ENCODE assay signal across 20 cellular contexts in genomic region chr6:33726696-33727095, GRCh38. TPM values are rescaled to one million over a fixed set of nuclear protein-coding genes. Genes with fewer than 3 reads are reported as not detected.
"Had no signal": no experiment of that assay in that cellular context is flagged by ENCODE, and none has a peak within 500 bp of the region (broad histone marks: within the 10 kb centered on the region; RNA-seq: fewer than 3 reads in every experiment).

No MANE protein-coding gene starts in this region.

- H3K4me1 Mint-ChIP-seq: immature natural killer cell had no signal

- ATAC-seq: left colon; natural killer cell treated with Interleukin-12 subunit alpha and Interleukin-12 subunit beta and Interleukin-15 and Interleukin-18, amount 100 ng/mL, for 72 hours; right cardiac atrium; stimulated activated memory B cell treated with anti-CD40 and anti-IgM and Interleukin-4, amounts not matched to agents 10 μg/mL and 1 μg/mL and 100 μg/mL, for 72 hours; stimulated activated naive CD8-positive, alpha-beta T cell treated with anti-CD3 and anti-CD28 coated beads, Interleukin-15, amount 100 ng/mL, for 72 hours; upper lobe of right lung had no signal

- H3K36me3 ChIP-seq: neutrophil, tibial nerve, upper lobe of right lung, vagina had no signal

- H3K9me3 ChIP-seq: neutrophil, testis, tibial nerve, upper lobe of right lung, vagina had no signal

- H3K27ac Mint-ChIP-seq: natural killer cell treated with Interleukin-12 subunit alpha and Interleukin-12 subunit beta and Interleukin-15 and Interleukin-18, amount 100 ng/mL, for 72 hours; stimulated activated memory B cell treated with anti-CD40 and anti-IgM and Interleukin-4, amounts not matched to agents 10 μg/mL and 1 μg/mL and 100 μg/mL, for 72 hours; stimulated activated naive CD8-positive, alpha-beta T cell treated with anti-CD3 and anti-CD28 coated beads, Interleukin-15, amount 100 ng/mL, for 72 hours had no signal

- H3K36me3 Mint-ChIP-seq: immature natural killer cell; natural killer cell treated with Interleukin-12 subunit alpha and Interleukin-12 subunit beta and Interleukin-15 and Interleukin-18, amount 100 ng/mL, for 72 hours; stimulated activated memory B cell treated with anti-CD40 and anti-IgM and Interleukin-4, amounts not matched to agents 10 μg/mL and 1 μg/mL and 100 μg/mL, for 72 hours had no signal

- H3K27me3 Mint-ChIP-seq: stimulated activated naive CD8-positive, alpha-beta T cell treated with anti-CD3 and anti-CD28 coated beads, Interleukin-15, amount 100 ng/mL, for 72 hours had no signal

- H3K4me1 ChIP-seq: testis, tibial nerve, upper lobe of right lung, vagina had no signal

- H3K4me3 ChIP-seq: coronary artery, dorsolateral prefrontal cortex, lung, testis, tibial nerve, upper lobe of right lung, vagina had no signal

- H3K27ac ChIP-seq: coronary artery, neutrophil, testis, tibial nerve, upper lobe of right lung, vagina had no signal

- H3K27me3 ChIP-seq: dorsolateral prefrontal cortex, testis, tibial nerve, upper lobe of right lung, vagina had no signal

- H3K4me3 Mint-ChIP-seq: immature natural killer cell; natural killer cell treated with Interleukin-12 subunit alpha and Interleukin-12 subunit beta and Interleukin-15 and Interleukin-18, amount 100 ng/mL, for 72 hours; stimulated activated memory B cell treated with anti-CD40 and anti-IgM and Interleukin-4, amounts not matched to agents 10 μg/mL and 1 μg/mL and 100 μg/mL, for 72 hours; stimulated activated naive CD8-positive, alpha-beta T cell treated with anti-CD3 and anti-CD28 coated beads, Interleukin-15, amount 100 ng/mL, for 72 hours had no signal

- H3K9me3 Mint-ChIP-seq: immature natural killer cell; natural killer cell treated with Interleukin-12 subunit alpha and Interleukin-12 subunit beta and Interleukin-15 and Interleukin-18, amount 100 ng/mL, for 72 hours; stimulated activated memory B cell treated with anti-CD40 and anti-IgM and Interleukin-4, amounts not matched to agents 10 μg/mL and 1 μg/mL and 100 μg/mL, for 72 hours; stimulated activated naive CD8-positive, alpha-beta T cell treated with anti-CD3 and anti-CD28 coated beads, Interleukin-15, amount 100 ng/mL, for 72 hours had no signal

- DNase-seq: dorsolateral prefrontal cortex; effector CD8-positive, alpha-beta T cell; immature natural killer cell; left colon; mesenchymal stem cell; midbrain; stimulated activated CD4-positive, alpha-beta T cell treated with anti-CD3 and anti-CD28 coated beads, Interleukin-4, amount 100 ng/mL, for 1 hour; stimulated activated naive CD8-positive, alpha-beta T cell treated with anti-CD3 and anti-CD28 coated beads, Interleukin-15, amount 100 ng/mL, for 72 hours; testis; upper lobe of right lung had no signal

RNA-seq across cellular contexts. Expression of gene IP6K3, which starts 20.0 kb away (rescaled TPM):
- total RNA-seq: frontal cortex; natural killer cell treated with Interleukin-12 subunit alpha and Interleukin-12 subunit beta and Interleukin-15 and Interleukin-18, amount 100 ng/mL, for 72 hours had no signal
- polyA plus RNA-seq: immature natural killer cell, keratinocyte had no signal
